ENCODE assay signal across 8 cellular contexts in genomic region chr22:42090596-42091445, GRCh38. TPM values are rescaled to one million over a fixed set of nuclear protein-coding genes. Genes with fewer than 3 reads are reported as not detected.
DNase-seq lines count a peak whose midpoint lies in the region; ATAC-seq and TF ChIP-seq lines count a peak whose summit lies in the region.

Gene NDUFA6, minus strand, starts transcription at chr22:42090772. Its CDS starts 28 bp downstream, at chr22:42090744.

- DNase-seq in DMS53 treated with DMSO at 0.1 percent for 48 hours (lab: John Stamatoyannopoulos, UW; ENCODE audit: unreplicated experiment) (peak; percentile 96), KG1 (lab: John Stamatoyannopoulos, UW) (peak; percentile 94), Panc1 (ENCODE audit: low read depth, low spot score) (peak; percentile 93)
- DNase-seq in activated T-cell treated with anti-CD3 and anti-CD28 coated beads, Interleukin-2, amount 50 U/mL, for 48 hours, result peak; percentile 98 to 99
- DNase-seq in stimulated activated CD8-positive, alpha-beta memory T cell treated with anti-CD3 and anti-CD28 coated beads, Interleukin-7, amount 100 ng/mL, for 48 hours (ENCODE audit: extremely low read depth in 1 of 2, low read depth in 1 of 2), result peak; percentile 96 to 98

- H3K27me3 ChIP-seq in Panc1 (ENCODE audit: control insufficient read depth, insufficient read depth, low read length) (no peaks in the 10 kb centered on the region), muscle layer of duodenum (ENCODE audit: low read depth, low read length) (no peaks in the 10 kb centered on the region)

- no peaks in the 10 kb centered on the region; the same call in none of the 2 replicates for H3K36me3 ChIP-seq in Panc1 (ENCODE audit: control insufficient read depth, insufficient read depth, low read length)
- H3K36me3 ChIP-seq in muscle layer of duodenum (ENCODE audit: control insufficient read depth in 1 of 2, insufficient read depth in 2 of 2, low read length in 2 of 2), result peaks cover 14 to 17% of the 10 kb centered on the region in 2 donors

- POLR2A ChIA-PET in Panc1 (lab: Charles Lee), result no interaction called here

- BruUV-seq in Panc1 (replicated peaks; lab: Mats Ljungman, UMichigan), result no TSS peak

- peak; percentile 96 for TF ChIP-seq CTCF in Panc1 (IDR thresholded peaks at IDR 0.05)

- H3K4me3 ChIP-seq in Panc1 (ENCODE audit: low read depth in 2 of 2, low read length in 2 of 2) (peak within 1 kb of the TSS; percentile 81 to 85), muscle layer of duodenum (ENCODE audit: low read depth in 1 of 2, low read length in 2 of 2) (peak within 1 kb of the TSS; percentile 77 to 83)

- ATAC-seq in GM21717 (IDR thresholded peaks at IDR 0.05; ENCODE audit: unreplicated experiment) (peak; percentile 84), Panc1 (peak; percentile 98), esophagus mucosa (peak; percentile 98)

- H3K4me1 ChIP-seq in Panc1 (ENCODE audit: control insufficient read depth, insufficient read depth, low read length) (no peaks in the 10 kb centered on the region), muscle layer of duodenum (ENCODE audit: control insufficient read depth in 1 of 2, insufficient read depth in 2 of 2, low read length in 2 of 2) (peaks cover 0 to 16% of the 10 kb centered on the region in 2 donors)

- CTCF ChIA-PET in Panc1 (lab: Charles Lee), result interaction anchor here (0.7 to 2.5 kb wide), 4 partner anchors 15 to 353 kb away, joined by 3 to 12 read pairs (median 5); no protein-coding TSS in a partner anchor

- no peaks in the 10 kb centered on the region for H3K9me3 ChIP-seq in Panc1 (ENCODE audit: control insufficient read depth, insufficient read depth, low read depth, low read length)
- H3K9me3 ChIP-seq in muscle layer of duodenum (ENCODE audit: control insufficient read depth in 1 of 2, low read length in 2 of 2), result no peaks in the 10 kb centered on the region

- in situ Hi-C loops in Panc1 (cut with HindIII; ENCODE audit: low pct_unique_long_range_greater_than_20kb, low sequenced_read_pairs), result no loop called here

- H3K27ac ChIP-seq in Panc1 (ENCODE audit: low read length) (peak within 1 kb of the TSS; percentile 90), muscle layer of duodenum (ENCODE audit: low read length) (peak within 1 kb of the TSS; percentile 97)

- intact Hi-C loops in Panc1 (cut with micrococcal nuclease; ENCODE audit: unreplicated experiment), result no loop called here

RNA-seq across cellular contexts. Expression of gene NDUFA6, which starts in this region (rescaled TPM):
- total RNA-seq in Panc1 (2021; ENCODE audit: unreplicated experiment), result 92.2 TPM
- polyA plus RNA-seq in Panc1 (2012; ENCODE audit: insufficient read length), result 69.4 TPM
- total RNA-seq in esophagus mucosa, result 76.9 TPM

Comparison
In these comparisons a context has a peak if more than half of its experiments do, and no peak if none do; other contexts are left out.
1. Peak in every context shown above with its lines: DNase-seq, ATAC-seq, H3K4me3 ChIP-seq and H3K27ac ChIP-seq.